9 cellular contexts compared by ENCODE assay signal in genomic region chr10:45418417-45418858, GRCh38. TPM values are rescaled to one million over a fixed set of nuclear protein-coding genes. Genes with fewer than 3 reads are reported as not detected.
DNase-seq lines count a peak whose midpoint lies in the region; ATAC-seq lines count a peak whose summit lies in the region.
"Had no signal": no experiment of that assay in that cellular context is flagged by ENCODE, and none has a peak within 500 bp of the region (broad histone marks: within the 10 kb centered on the region; RNA-seq: fewer than 3 reads in every experiment).

No MANE protein-coding gene starts in this region.

- H2BK120ac ChIP-seq in trophoblast cell (ENCODE audit: insufficient read depth, low read length, poor library complexity): no peak overlapping the region

- H3K14ac ChIP-seq in trophoblast cell (ENCODE audit: low read length): no peak overlapping the region

- H3K23ac ChIP-seq in trophoblast cell (ENCODE audit: low read length): no peak overlapping the region

- H2BK5ac ChIP-seq in trophoblast cell (ENCODE audit: low read depth, low read length, poor library complexity): no peak overlapping the region

- H4K12ac ChIP-seq in trophoblast cell (ENCODE audit: low read depth, low read length): no peak overlapping the region

- 67 to 70% methylated on average over 15 of the region's 15 CpGs for WGBS in esophagus, 2 donors
- WGBS in trophoblast cell (ENCODE audit: extremely low coverage, insufficient coverage, insufficient read length): no CpG with 5 or more reads among the region's 15 CpGs

- H3K27ac ChIP-seq in esophagus (ENCODE audit: low read depth in 2 of 2, low read length in 1 of 2) (peak overlapping the region; percentile 74), trophoblast cell (ENCODE audit: low read depth, low read length) (no peak overlapping the region)

- no peaks in the 10 kb centered on the region for H3K36me3 ChIP-seq in esophagus (ENCODE audit: control insufficient read depth in 2 of 2, insufficient read depth in 2 of 2, low read length in 1 of 2)
- H3K36me3 ChIP-seq in trophoblast cell (ENCODE audit: control insufficient read depth in 1 of 2, insufficient read depth in 2 of 2, low read length in 2 of 2): no peaks in the 10 kb centered on the region

- H3K79me2 ChIP-seq in trophoblast cell (ENCODE audit: control insufficient read depth, insufficient read depth, low read length, poor library complexity): peaks cover 2% of the 10 kb centered on the region

- no peak for ATAC-seq in HG03521 (IDR thresholded peaks at IDR 0.05; ENCODE audit: unreplicated experiment)

- no peak overlapping the region for H4K8ac ChIP-seq in trophoblast cell (ENCODE audit: low read depth, low read length)

- H3K9me3 ChIP-seq in esophagus (ENCODE audit: control insufficient read depth in 2 of 2, insufficient read depth in 1 of 2, low read depth in 1 of 2, low read length in 1 of 2): no peaks in the 10 kb centered on the region
- peaks cover 1% of the 10 kb centered on the region for H3K9me3 ChIP-seq in trophoblast cell (ENCODE audit: insufficient read depth, low read depth, low read length)

- DNase-seq in D341Med (ENCODE audit: low spot score) (peak; percentile 27), NOMO-1 treated with DMSO at 0.1 percent for 48 hours (lab: John Stamatoyannopoulos, UW; ENCODE audit: unreplicated experiment) (peak; percentile 32), trophoblast cell (no peak), medulla oblongata (ENCODE audit: extremely low spot score) (no peak), iPS-NIHi11 (ENCODE audit: low spot score) (no peak), AG08395 (ENCODE audit: low spot score) (no peak)
- DNase-seq: NCI-H526 treated with DMSO at 0.1 percent for 48 hours had no signal

- peaks cover 0 to 8% of the 10 kb centered on the region in 2 donors for H3K4me1 ChIP-seq in esophagus (ENCODE audit: control insufficient read depth in 2 of 2, insufficient read depth in 2 of 2, low read length in 1 of 2)
- H3K4me1 ChIP-seq in trophoblast cell (ENCODE audit: control insufficient read depth in 1 of 2, insufficient read depth in 2 of 2, low read length in 2 of 2): peaks cover 3% of the 10 kb centered on the region in 2 experiments

- H3K4me2 ChIP-seq in trophoblast cell (ENCODE audit: low read length): peak overlapping the region; percentile 67

- no peak overlapping the region for H2AFZ ChIP-seq in trophoblast cell (ENCODE audit: insufficient read depth, low read length, poor library complexity)

- no peak overlapping the region for H2AK5ac ChIP-seq in trophoblast cell (ENCODE audit: low read length)

- no peak overlapping the region for H3K4ac ChIP-seq in trophoblast cell (ENCODE audit: low read depth, low read length)

- H3K27me3 ChIP-seq in esophagus (ENCODE audit: control insufficient read depth in 1 of 2, insufficient read depth in 2 of 2, low read length in 2 of 2): no peaks in the 10 kb centered on the region
- H3K27me3 ChIP-seq in trophoblast cell (ENCODE audit: insufficient read depth, low read length): no peaks in the 10 kb centered on the region

- peaks cover 4% of the 10 kb centered on the region for H3K79me1 ChIP-seq in trophoblast cell (ENCODE audit: low read length)

- no peak overlapping the region for H2BK12ac ChIP-seq in trophoblast cell (ENCODE audit: low read length)

- H4K91ac ChIP-seq in trophoblast cell (ENCODE audit: low read depth, low read length): no peak overlapping the region

- H3K4me3 ChIP-seq in esophagus (ENCODE audit: low read depth in 1 of 2, low read length in 2 of 2) (no peak overlapping the region), trophoblast cell (ENCODE audit: low read depth, low read length) (no peak overlapping the region)

- H3K9ac ChIP-seq in trophoblast cell (ENCODE audit: low read length): no peak overlapping the region

- H3K18ac ChIP-seq in trophoblast cell (ENCODE audit: low read length): no peak overlapping the region

RNA-seq across cellular contexts. Expression of gene ALOX5, which starts 44.4 kb away (rescaled TPM):
- 10 to 100 TPM in 1 of 2 donors, 1 to 10 TPM in 1; 8.3 to 12.2 TPM for polyA plus RNA-seq in esophagus
- 0.78 and 0.99 TPM in 2 replicates for polyA plus RNA-seq in trophoblast cell (2013)

Comparison
In these comparisons a context has a peak if more than half of its experiments do, and no peak if none do; other contexts are left out.
1. DNase-seq: peak in D341Med (single experiment) and NOMO-1 treated with DMSO at 0.1 percent for 48 hours (single experiment); none in trophoblast cell (0 of 2), medulla oblongata (single experiment), iPS-NIHi11 (single experiment) and AG08395 (single experiment).